Comparison of ENCODE assay signal across 8 cellular contexts in the genomic region with DNA sequence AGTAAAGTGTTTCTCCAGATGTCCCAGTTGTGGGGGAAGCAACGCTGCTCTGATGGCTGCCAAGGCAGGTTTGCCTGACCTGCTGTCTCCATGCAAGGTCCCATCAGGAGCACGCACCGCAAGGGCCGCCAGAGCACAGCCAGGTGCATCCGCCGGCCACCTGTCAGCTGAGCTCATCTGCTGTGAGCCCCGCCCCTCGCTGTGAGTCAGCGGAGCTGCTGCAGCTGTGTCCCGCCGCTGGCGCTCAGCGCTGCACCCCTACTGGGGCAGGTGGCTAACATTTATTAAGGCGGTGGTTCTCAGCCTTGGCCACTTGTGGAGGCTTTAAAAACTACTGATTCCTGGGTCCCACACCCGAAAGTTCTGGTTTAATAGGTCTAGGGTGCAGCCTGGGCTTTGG.
DNase-seq lines count a peak whose midpoint lies in the region; ATAC-seq, FAIRE-seq and TF ChIP-seq lines count a peak whose summit lies in the region.

No MANE protein-coding gene starts in this region.

- peaks cover 29% of the 10 kb centered on the region for H3K27me3 Mint-ChIP-seq in activated CD4-positive, alpha-beta T cell treated with anti-CD3 and anti-CD28 coated beads, Interleukin-2, amount 10 ng/mL, durations not matched to agents 7 days and 5 days

- no peaks in the 10 kb centered on the region for H3K36me3 Mint-ChIP-seq in activated CD4-positive, alpha-beta T cell treated with anti-CD3 and anti-CD28 coated beads, Interleukin-2, amount 10 ng/mL, durations not matched to agents 7 days and 5 days (ENCODE audit: low read depth)

- no peaks in the 10 kb centered on the region for H3K4me1 Mint-ChIP-seq in activated CD4-positive, alpha-beta T cell treated with anti-CD3 and anti-CD28 coated beads, Interleukin-2, amount 10 ng/mL, durations not matched to agents 7 days and 5 days

- DNase-seq in BE2C (peak; percentile 33), NCI-H1417 (lab: John Stamatoyannopoulos, UW) (peak; percentile 90 to 96 (median 94)), foreskin keratinocyte (peak; percentile 53 to 74), GM19239 (ENCODE audit: insufficient read length, low spot score) (no peak), 8988T (no peak)
- DNase-seq in activated CD4-positive, alpha-beta T cell treated with anti-CD3 and anti-CD28 coated beads, Interleukin-2, amount 10 ng/mL, durations not matched to agents 7 days and 5 days: peak; percentile 40
- peak; percentile 6 to 32 for DNase-seq in stimulated activated CD4-positive, alpha-beta T cell treated with anti-CD3 and anti-CD28 coated beads, Interleukin-1b, Interleukin-23, amount 100 ng/mL, for 4 hours (ENCODE audit: low read depth in 2 of 2)

- H3K27ac Mint-ChIP-seq in activated CD4-positive, alpha-beta T cell treated with anti-CD3 and anti-CD28 coated beads, Interleukin-2, amount 10 ng/mL, durations not matched to agents 7 days and 5 days: no peak overlapping the region

- no peaks in the 10 kb centered on the region for H3K9me3 ChIP-seq in BE2C

- TF ChIP-seq CTCF in BE2C (IDR thresholded peaks at IDR 0.05; ENCODE audit: low read depth, low read length) (no peak), foreskin keratinocyte (conservative IDR thresholded peaks at IDR 0.05) (peak; percentile 24)

- no peak for FAIRE-seq in GM19239 (lab: Jason Lieb, UNC)

- H3K4me3 Mint-ChIP-seq in activated CD4-positive, alpha-beta T cell treated with anti-CD3 and anti-CD28 coated beads, Interleukin-2, amount 10 ng/mL, durations not matched to agents 7 days and 5 days: no peak overlapping the region

- CTCF ChIA-PET in activated CD4-positive, alpha-beta T cell treated with anti-CD3 and anti-CD28 coated beads, Interleukin-2, amount 10 ng/mL, durations not matched to agents 7 days and 5 days (lab: Charles Lee): no interaction called here

- ATAC-seq in GM21515 (IDR thresholded peaks at IDR 0.05; ENCODE audit: unreplicated experiment) (peak; percentile 88), foreskin keratinocyte (peak; percentile 100)

- H3K36me3 ChIP-seq in BE2C: no peaks in the 10 kb centered on the region

- H3K4me3 ChIP-seq in BE2C (ENCODE audit: low read depth, low read length): no peak overlapping the region

- H3K4me1 ChIP-seq in BE2C: no peaks in the 10 kb centered on the region
- no peaks in the 10 kb centered on the region for H3K4me1 ChIP-seq in foreskin keratinocyte

- H3K27me3 ChIP-seq in BE2C (peaks cover 69% of the 10 kb centered on the region), foreskin keratinocyte (peaks cover 8% of the 10 kb centered on the region)

- no peak overlapping the region for H3K27ac ChIP-seq in foreskin keratinocyte

- H3K9me3 Mint-ChIP-seq in activated CD4-positive, alpha-beta T cell treated with anti-CD3 and anti-CD28 coated beads, Interleukin-2, amount 10 ng/mL, durations not matched to agents 7 days and 5 days: no peaks in the 10 kb centered on the region

- POLR2A ChIA-PET in activated CD4-positive, alpha-beta T cell treated with anti-CD3 and anti-CD28 coated beads, Interleukin-2, amount 10 ng/mL, durations not matched to agents 7 days and 5 days (lab: Charles Lee): no interaction called here

Comparison
In these comparisons a context has a peak if more than half of its experiments do, and no peak if none do; other contexts are left out.
1. DNase-seq: peak in BE2C (single experiment), NCI-H1417 (3 of 3), activated CD4-positive, alpha-beta T cell treated with anti-CD3 and anti-CD28 coated beads, Interleukin-2, amount 10 ng/mL, durations not matched to agents 7 days and 5 days (single experiment), foreskin keratinocyte (2 of 2) and stimulated activated CD4-positive, alpha-beta T cell treated with anti-CD3 and anti-CD28 coated beads, Interleukin-1b, Interleukin-23, amount 100 ng/mL, for 4 hours (2 of 2); none in GM19239 (single experiment) and 8988T (single experiment).